ENCODE assay signal across 1 cellular context in genomic region chr1:145996433-145997155, GRCh38.
TF ChIP-seq lines count a peak whose summit lies in the region.

TXNIP (minus strand) TSS chr1:145996579; CDS start chr1:145996266, 313 bp downstream.

TF ChIP-seq in K562, 482 proteins besides CTCF, POLR2A, EP300 and RAD21 (continued from another document and continues in another):
- TF ChIP-seq ZNF165 (CRISPR knock-in tag; IDR thresholded peaks at IDR 0.05; ENCODE audit: borderline replicate concordance) (no peak), CEBPG (CRISPR knock-in tag; IDR thresholded peaks at IDR 0.05) (peak; percentile 35; the same call in 1 of the 2 replicates), CEBPG (tag; conservative IDR thresholded peaks at IDR 0.05 in 1 of 2, IDR thresholded peaks at IDR 0.05 in 1 of 2) (no peak), DNMT1 (IDR thresholded peaks at IDR 0.05) (no peak), HDAC6 (IDR thresholded peaks at IDR 0.05; ENCODE audit: low read depth, low read length) (no peak), BRF2 (IDR thresholded peaks at IDR 0.05; ENCODE audit: borderline replicate concordance, insufficient read depth, insufficient read length) (no peak), ZNF445 (CRISPR knock-in tag; IDR thresholded peaks at IDR 0.05; ENCODE audit: low read depth) (no peak), MAFK (IDR thresholded peaks at IDR 0.05; ENCODE audit: low read length) (no peak), BCOR (IDR thresholded peaks at IDR 0.05) (peak; percentile 61), MITF (IDR thresholded peaks at IDR 0.05) (no peak), PHB (CRISPR knock-in tag; IDR thresholded peaks at IDR 0.05) (no peak), PCBP2 (IDR thresholded peaks at IDR 0.05; ENCODE audit: low read depth, low read length, poor library complexity, severe bottlenecking) (no peak), NFE2 (IDR thresholded peaks at IDR 0.05; ENCODE audit: low read depth) (no peak; the same call in 1 of the 2 replicates), ZC3H8 (IDR thresholded peaks at IDR 0.05) (no peak), CXXC5 (CRISPR knock-in tag; IDR thresholded peaks at IDR 0.05) (peak; percentile 52), ZNF583 (CRISPR knock-in tag; IDR thresholded peaks at IDR 0.05) (no peak), TAF1 (IDR thresholded peaks at IDR 0.05; ENCODE audit: control insufficient read depth, extremely low read depth, insufficient read depth, low read length, severe bottlenecking) (peak; percentile 92), HMGXB4 (CRISPR knock-in tag; IDR thresholded peaks at IDR 0.05) (no peak), RBM34 (IDR thresholded peaks at IDR 0.05; ENCODE audit: borderline replicate concordance, insufficient read depth, low read length) (no peak), SNIP1 (IDR thresholded peaks at IDR 0.05; ENCODE audit: low read depth) (no peak), ZKSCAN1 (IDR thresholded peaks at IDR 0.05; ENCODE audit: low read depth, low read length) (no peak), DEAF1 (CRISPR knock-in tag; IDR thresholded peaks at IDR 0.05) (no peak), ZNF57 (CRISPR knock-in tag; IDR thresholded peaks at IDR 0.05) (no peak), ZFP36 (IDR thresholded peaks at IDR 0.05; ENCODE audit: low read depth, low read length, partially characterized antibody) (peak; percentile 37), XRCC4 (IDR thresholded peaks at IDR 0.05; ENCODE audit: extremely low read depth, insufficient read depth, insufficient read length) (no peak), ZNF395 (CRISPR knock-in tag; IDR thresholded peaks at IDR 0.05) (peak; percentile 55), CBX1 (IDR thresholded peaks at IDR 0.05; ENCODE audit: low read depth) (peak; percentile 98), SLC30A9 (CRISPR knock-in tag; IDR thresholded peaks at IDR 0.05) (no peak), CHD1 (IDR thresholded peaks at IDR 0.05; ENCODE audit: low read length) (peak; percentile 81), MAZ (CRISPR knock-in tag; conservative IDR thresholded peaks at IDR 0.05 in 1 of 2, IDR thresholded peaks at IDR 0.05 in 1 of 2) (peak; percentile 95 to 99), ZFX (CRISPR knock-in tag; IDR thresholded peaks at IDR 0.05) (peak; percentile 58), POLR2H (tag; IDR thresholded peaks at IDR 0.05; ENCODE audit: low read depth) (peak; percentile 99), YBX1 (IDR thresholded peaks at IDR 0.05) (no peak), ZNF140 (CRISPR knock-in tag; IDR thresholded peaks at IDR 0.05) (peak; percentile 100), ZNF444 (CRISPR knock-in tag; IDR thresholded peaks at IDR 0.05) (no peak), FIP1L1 (IDR thresholded peaks at IDR 0.05; ENCODE audit: low read depth, low read length, poor library complexity, severe bottlenecking) (no peak), RHOXF2B (CRISPR knock-in tag; conservative IDR thresholded peaks at IDR 0.05) (peak; percentile 85; the same call in 1 of the 2 replicates), MAFG (tag; conservative IDR thresholded peaks at IDR 0.05) (peak; percentile 55; the same call in 1 of the 2 replicates), SMARCC2 (IDR thresholded peaks at IDR 0.05; ENCODE audit: low read depth) (no peak), CBX5 (IDR thresholded peaks at IDR 0.05; ENCODE audit: borderline replicate concordance, low read depth) (no peak), KAT7 (CRISPR knock-in tag; IDR thresholded peaks at IDR 0.05; ENCODE audit: borderline replicate concordance) (no peak), LCOR (CRISPR knock-in tag; IDR thresholded peaks at IDR 0.05) (peak; percentile 86; the same call in 1 of the 2 replicates), ZNF23 (CRISPR knock-in tag; IDR thresholded peaks at IDR 0.05) (no peak), RNF2 (IDR thresholded peaks at IDR 0.05) (peak; percentile 93; the same call in 1 of the 2 replicates), BCLAF1 (IDR thresholded peaks at IDR 0.05; ENCODE audit: borderline replicate concordance in 1 of 2, control insufficient read depth in 1 of 2, low read depth in 2 of 2, low read length in 1 of 2) (peak; percentile 94 to 100), MCM5 (IDR thresholded peaks at IDR 0.05; ENCODE audit: low read depth) (no peak), MBD1 (CRISPR knock-in tag; IDR thresholded peaks at IDR 0.05) (no peak), SAFB2 (IDR thresholded peaks at IDR 0.05; ENCODE audit: borderline replicate concordance, low read depth, low read length, severe bottlenecking) (no peak), RREB1 (CRISPR knock-in tag; IDR thresholded peaks at IDR 0.05) (no peak), ZC3H4 (CRISPR knock-in tag; IDR thresholded peaks at IDR 0.05; ENCODE audit: borderline replicate concordance) (no peak), SOX6 (IDR thresholded peaks at IDR 0.05) (no peak; the same call in 1 of the 2 replicates), ZNF324 (CRISPR knock-in tag; IDR thresholded peaks at IDR 0.05) (no peak), RCOR1 (IDR thresholded peaks at IDR 0.05; ENCODE audit: borderline replicate concordance in 1 of 2, low read depth in 2 of 2, low read length in 2 of 2) (peak in 1 of 2 experiments; percentile 69; a peak in 1 of 4 replicates)
